ENCODE assay signal across 10 cellular contexts in genomic region chr14:68507544-68508081, GRCh38.
A peak's percentile ranks its signal among the peaks of the same experiment; 100 is the strongest.
DNase-seq lines count a peak whose midpoint lies in the region; ATAC-seq and TF ChIP-seq lines count a peak whose summit lies in the region.
"Had no signal": no experiment of that assay in that cellular context is flagged by ENCODE, and none has a peak within 500 bp of the region (broad histone marks: within the 10 kb centered on the region; RNA-seq: fewer than 3 reads in every experiment).

No MANE protein-coding gene starts in this region.

- no peak overlapping the region for H3K4me2 ChIP-seq in hepatocyte

- no peak overlapping the region for H3K27ac Mint-ChIP-seq in activated CD4-positive, alpha-beta T cell treated with anti-CD3 and anti-CD28 coated beads for 36 hours

- POLR2A ChIA-PET in activated CD4-positive, alpha-beta T cell treated with anti-CD3 and anti-CD28 coated beads for 36 hours (lab: Charles Lee) = interaction anchor here (0.6 to 1.3 kb wide), 2 partner anchors 15 to 624 kb away, joined by 3 to 4 read pairs; no protein-coding TSS in a partner anchor

- ATAC-seq in activated CD4-positive, alpha-beta T cell treated with anti-CD3 and anti-CD28 coated beads for 36 hours = no peak
- no peak for ATAC-seq in HG03135 (IDR thresholded peaks at IDR 0.05; ENCODE audit: unreplicated experiment)
- no peak for ATAC-seq in HG03342 (IDR thresholded peaks at IDR 0.05; ENCODE audit: unreplicated experiment)

- H3K4me3 ChIP-seq in hepatocyte (no peak overlapping the region), stomach (no peak overlapping the region)

- H3K27ac ChIP-seq in hepatocyte (peak overlapping the region; percentile 71), stomach (peak overlapping the region; percentile 70 to 88 (median 82))

- no peaks in the 10 kb centered on the region for H3K9me3 Mint-ChIP-seq in activated CD4-positive, alpha-beta T cell treated with anti-CD3 and anti-CD28 coated beads for 36 hours (ENCODE audit: low read depth)

- H3K27me3 Mint-ChIP-seq in activated CD4-positive, alpha-beta T cell treated with anti-CD3 and anti-CD28 coated beads for 36 hours = no peaks in the 10 kb centered on the region

- H3K9me3 ChIP-seq in hepatocyte (ENCODE audit: low read depth) (no peaks in the 10 kb centered on the region), stomach (no peaks in the 10 kb centered on the region)
- H3K9me3 ChIP-seq: SK-N-SH had no signal

- H4K20me1 ChIP-seq in hepatocyte (ENCODE audit: insufficient read depth, poor library complexity, severe bottlenecking) = no peaks in the 10 kb centered on the region

- no peak for TF ChIP-seq POLR2A in stomach (IDR thresholded peaks at IDR 0.05)

- intact Hi-C loops in activated CD4-positive, alpha-beta T cell treated with anti-CD3 and anti-CD28 coated beads for 36 hours (cut with DNase I, micrococcal nuclease) = loop anchor here in 1 of 2 experiments (10.0 kb wide), 1 partner anchor 223 kb away; no protein-coding TSS in a partner anchor
- intact Hi-C loops in stomach (cut with DNase I; ENCODE audit: low total_unique reads) = no loop called here

- H3K79me2 ChIP-seq in hepatocyte = no peaks in the 10 kb centered on the region

- H2AFZ ChIP-seq in hepatocyte = no peak overlapping the region

- H3K36me3 ChIP-seq in hepatocyte (replicated peaks; ENCODE audit: insufficient read depth, low read depth) = no peaks in the 10 kb centered on the region
- H3K36me3 ChIP-seq in stomach = no peaks in the 10 kb centered on the region

- H3K27me3 ChIP-seq in hepatocyte (no peaks in the 10 kb centered on the region), stomach (no peaks in the 10 kb centered on the region)

- DNase-seq in activated CD4-positive, alpha-beta T cell treated with anti-CD3 and anti-CD28 coated beads for 4 hours = peak; percentile 45 to 48
- DNase-seq in activated CD4-positive, alpha-beta T cell treated with anti-CD3 and anti-CD28 coated beads for 36 hours = no peak
- peak; percentile 61 for DNase-seq in activated CD4-positive, alpha-beta T cell treated with anti-CD3 and anti-CD28 coated beads, Interleukin-2, amount 50 U/mL, for 1 hour
- DNase-seq in hepatocyte (ENCODE audit: low spot score) = no peak
- DNase-seq in stomach = no peak
- no peak for DNase-seq in NAMALWA (ENCODE audit: low spot score)
- DNase-seq: NCI-H1105 treated with DMSO at 0.1 percent for 48 hours, SK-N-SH had no signal

- H3K4me1 ChIP-seq in hepatocyte (ENCODE audit: insufficient read depth) = peaks cover 67% of the 10 kb centered on the region
- H3K4me1 ChIP-seq in stomach = peaks cover 49 to 80% (median 66%) of the 10 kb centered on the region in 4 donors

- no peaks in the 10 kb centered on the region for H3K9me2 ChIP-seq in hepatocyte (replicated peaks; ENCODE audit: insufficient read depth)
- H3K9me2 ChIP-seq: SK-N-SH had no signal

- peaks cover 45% of the 10 kb centered on the region for H3K4me1 Mint-ChIP-seq in activated CD4-positive, alpha-beta T cell treated with anti-CD3 and anti-CD28 coated beads for 36 hours

- no peak overlapping the region for H3K4me3 Mint-ChIP-seq in activated CD4-positive, alpha-beta T cell treated with anti-CD3 and anti-CD28 coated beads for 36 hours

- CTCF ChIA-PET in activated CD4-positive, alpha-beta T cell treated with anti-CD3 and anti-CD28 coated beads for 36 hours (lab: Charles Lee) = interaction anchor here (1.8 kb wide), 2 partner anchors 10 to 336 kb away, joined by 5 to 9 read pairs; no protein-coding TSS in a partner anchor

- 93% methylated on average over 10 of the region's 10 CpGs for WGBS in hepatocyte (ENCODE audit: low lambda C conversion rate, missing lambda C conversion rate)
- WGBS in stomach, 5 donors = 73 to 85% (median 79%) methylated on average over 10 of the region's 10 CpGs

- TF ChIP-seq EP300 in stomach (IDR thresholded peaks at IDR 0.05) = no peak

- H3K36me3 Mint-ChIP-seq in activated CD4-positive, alpha-beta T cell treated with anti-CD3 and anti-CD28 coated beads for 36 hours (ENCODE audit: low read depth) = no peaks in the 10 kb centered on the region

- TF ChIP-seq CTCF in hepatocyte (IDR thresholded peaks at IDR 0.05; ENCODE audit: poor library complexity) (no peak), stomach (IDR thresholded peaks at IDR 0.05) (no peak)

Comparison
In these comparisons a context has a peak if more than half of its experiments do, and no peak if none do; other contexts are left out.
1. DNase-seq: peak in activated CD4-positive, alpha-beta T cell treated with anti-CD3 and anti-CD28 coated beads for 4 hours (2 of 2) and activated CD4-positive, alpha-beta T cell treated with anti-CD3 and anti-CD28 coated beads, Interleukin-2, amount 50 U/mL, for 1 hour (single experiment); none in activated CD4-positive, alpha-beta T cell treated with anti-CD3 and anti-CD28 coated beads for 36 hours (single experiment), hepatocyte (single experiment), stomach (single experiment) and NAMALWA (single experiment).